8 cellular contexts compared by ENCODE assay signal in the genomic region with DNA sequence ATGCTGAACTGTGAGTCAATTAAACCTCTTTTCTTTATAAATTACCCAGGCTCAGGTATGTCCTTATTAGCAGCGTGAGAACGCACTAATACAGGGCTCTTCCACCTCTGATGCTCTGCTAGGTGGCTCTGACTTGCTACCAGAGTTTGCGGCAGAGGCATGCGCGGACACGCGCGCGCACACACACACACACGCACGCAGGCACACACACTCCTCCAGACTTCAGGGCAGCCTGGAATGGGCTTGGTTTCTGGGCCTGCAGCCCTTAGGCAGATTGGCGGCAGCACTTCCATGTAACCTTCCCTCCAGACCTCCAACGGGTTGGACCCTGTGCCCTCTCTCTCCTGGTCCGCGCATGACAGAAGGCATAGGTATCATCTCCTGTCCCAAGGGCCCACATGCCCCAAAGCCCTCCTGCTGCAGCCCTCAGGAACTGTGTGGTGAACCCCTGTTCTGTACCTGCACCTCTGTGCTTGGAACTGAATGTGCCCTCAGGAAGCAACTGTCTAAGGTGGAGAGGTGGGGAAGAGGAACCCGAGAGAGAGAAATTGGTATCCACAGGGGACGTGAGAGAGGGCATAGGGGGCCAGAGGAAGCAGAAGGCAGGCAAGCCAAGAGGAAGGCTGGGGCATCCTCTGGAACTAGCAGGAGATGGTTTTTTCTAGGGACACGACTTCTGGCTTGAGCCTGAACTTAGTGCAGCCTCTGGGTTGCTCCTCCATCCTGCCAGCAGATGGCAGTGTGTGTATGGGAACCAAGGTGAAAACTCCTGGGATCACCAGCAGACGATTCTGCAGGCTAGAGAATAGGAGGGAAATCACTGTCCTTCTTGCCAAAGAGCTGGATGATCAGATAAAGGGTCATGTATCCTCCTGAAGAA. TPM values are rescaled to one million over a fixed set of nuclear protein-coding genes. Genes with fewer than 3 reads are reported as not detected.
DNase-seq lines count a peak whose midpoint lies in the region; ATAC-seq and TF ChIP-seq lines count a peak whose summit lies in the region.

No MANE protein-coding gene starts in this region.

- H3K4me3 Mint-ChIP-seq in activated CD4-positive, alpha-beta T cell treated with anti-CD3 and anti-CD28 coated beads for 36 hours, result no peak overlapping the region
- no peak overlapping the region for H3K4me3 Mint-ChIP-seq in activated T-cell treated with anti-CD3 and anti-CD28 coated beads, Interleukin-2, amount 50 U/mL, for 4 hours
- H3K4me3 Mint-ChIP-seq in osteocyte (ENCODE audit: unreplicated experiment), result no peak overlapping the region

- no peaks in the 10 kb centered on the region for H3K36me3 Mint-ChIP-seq in activated CD4-positive, alpha-beta T cell treated with anti-CD3 and anti-CD28 coated beads for 36 hours (ENCODE audit: low read depth)
- H3K36me3 Mint-ChIP-seq in activated T-cell treated with anti-CD3 and anti-CD28 coated beads, Interleukin-2, amount 50 U/mL, for 4 hours (ENCODE audit: insufficient read depth), result no peaks in the 10 kb centered on the region
- no peaks in the 10 kb centered on the region for H3K36me3 Mint-ChIP-seq in osteocyte (ENCODE audit: unreplicated experiment)

- peaks cover 14% of the 10 kb centered on the region for H3K27me3 Mint-ChIP-seq in activated CD4-positive, alpha-beta T cell treated with anti-CD3 and anti-CD28 coated beads for 36 hours
- peaks cover 33% of the 10 kb centered on the region for H3K27me3 Mint-ChIP-seq in activated T-cell treated with anti-CD3 and anti-CD28 coated beads, Interleukin-2, amount 50 U/mL, for 4 hours (ENCODE audit: low read depth)
- peaks cover 36% of the 10 kb centered on the region for H3K27me3 Mint-ChIP-seq in osteocyte (ENCODE audit: unreplicated experiment)

- H3K4me1 Mint-ChIP-seq in activated CD4-positive, alpha-beta T cell treated with anti-CD3 and anti-CD28 coated beads for 36 hours, result no peaks in the 10 kb centered on the region
- no peaks in the 10 kb centered on the region for H3K4me1 Mint-ChIP-seq in activated T-cell treated with anti-CD3 and anti-CD28 coated beads, Interleukin-2, amount 50 U/mL, for 4 hours (ENCODE audit: low read depth)
- no peaks in the 10 kb centered on the region for H3K4me1 Mint-ChIP-seq in osteocyte (ENCODE audit: unreplicated experiment)

- peak; percentile 64 for ATAC-seq in activated CD4-positive, alpha-beta T cell treated with anti-CD3 and anti-CD28 coated beads for 36 hours
- ATAC-seq in activated T-cell treated with anti-CD3 and anti-CD28 coated beads, Interleukin-2, amount 50 U/mL, for 4 hours, result peak; percentile 52 to 73
- ATAC-seq in HG03565 (IDR thresholded peaks at IDR 0.05; ENCODE audit: unreplicated experiment), result no peak

- POLR2A ChIA-PET in activated CD4-positive, alpha-beta T cell treated with anti-CD3 and anti-CD28 coated beads for 36 hours (lab: Charles Lee), result no interaction called here

- CTCF ChIA-PET in activated CD4-positive, alpha-beta T cell treated with anti-CD3 and anti-CD28 coated beads for 36 hours (lab: Charles Lee), result interaction anchor here (1.0 to 1.8 kb wide), 8 partner anchors 10 to 375 kb away, joined by 3 to 20 read pairs (median 4); a partner anchor contains a TSS

- intact Hi-C loops in activated CD4-positive, alpha-beta T cell treated with anti-CD3 and anti-CD28 coated beads for 36 hours (cut with DNase I, micrococcal nuclease), result loop anchor here (1.0 to 2.0 kb wide), 2 partner anchors 73 to 374 kb away; no protein-coding TSS in a partner anchor

- peak; percentile 72 for DNase-seq in activated CD4-positive, alpha-beta T cell treated with anti-CD3 and anti-CD28 coated beads for 36 hours
- DNase-seq in activated CD4-positive, alpha-beta T cell treated with anti-CD3 and anti-CD28 coated beads for 1 hour, result no peak
- DNase-seq in HK-2 (ENCODE audit: unreplicated experiment), result peak; percentile 35
- DNase-seq in NCI-H82 (lab: John Stamatoyannopoulos, UW), result peak; percentile 85
- peak; percentile 26 for DNase-seq in activated T-cell treated with anti-CD3 and anti-CD28 coated beads, Interleukin-2, amount 50 U/mL, for 4 hours
- DNase-seq in foreskin melanocyte, result peak; percentile 46
- DNase-seq in osteocyte (ENCODE audit: extremely low spot score, unreplicated experiment), result peak; percentile 70

- H3K27ac Mint-ChIP-seq in activated CD4-positive, alpha-beta T cell treated with anti-CD3 and anti-CD28 coated beads for 36 hours, result no peak overlapping the region
- no peak overlapping the region for H3K27ac Mint-ChIP-seq in osteocyte (ENCODE audit: unreplicated experiment)

- no peaks in the 10 kb centered on the region for H3K9me3 Mint-ChIP-seq in activated CD4-positive, alpha-beta T cell treated with anti-CD3 and anti-CD28 coated beads for 36 hours (ENCODE audit: low read depth)
- no peaks in the 10 kb centered on the region for H3K9me3 Mint-ChIP-seq in activated T-cell treated with anti-CD3 and anti-CD28 coated beads, Interleukin-2, amount 50 U/mL, for 4 hours
- no peaks in the 10 kb centered on the region for H3K9me3 Mint-ChIP-seq in osteocyte (ENCODE audit: unreplicated experiment)

- peak; percentile 90 for TF ChIP-seq CTCF in osteocyte (IDR thresholded peaks at IDR 0.05)

RNA-seq across cellular contexts. Expression of a gene that starts 23.4 kb away (rescaled TPM):
- 10 to 100 TPM; 13.9 to 15.8 TPM for total RNA-seq in activated CD4-positive, alpha-beta T cell treated with anti-CD3 and anti-CD28 coated beads for 36 hours
- total RNA-seq in activated T-cell treated with anti-CD3 and anti-CD28 coated beads, Interleukin-2, amount 50 U/mL, for 4 hours, result 10 to 100 TPM; 14.5 to 16.6 (median 15.2) TPM
- total RNA-seq in osteocyte, result not detected in 2 replicates

Comparison
In these comparisons a context has a peak if more than half of its experiments do, and no peak if none do; other contexts are left out.
1. RNA of a gene that starts 23.4 kb away (total RNA-seq): 13.9 to 15.8 TPM in activated CD4-positive, alpha-beta T cell treated with anti-CD3 and anti-CD28 coated beads for 36 hours and 14.5 to 16.6 TPM in activated T-cell treated with anti-CD3 and anti-CD28 coated beads, Interleukin-2, amount 50 U/mL, for 4 hours; not detected in osteocyte; every median in the first group is over 10 times any median in the second.